ENCODE assay signal across 19 cellular contexts in the genomic region with DNA sequence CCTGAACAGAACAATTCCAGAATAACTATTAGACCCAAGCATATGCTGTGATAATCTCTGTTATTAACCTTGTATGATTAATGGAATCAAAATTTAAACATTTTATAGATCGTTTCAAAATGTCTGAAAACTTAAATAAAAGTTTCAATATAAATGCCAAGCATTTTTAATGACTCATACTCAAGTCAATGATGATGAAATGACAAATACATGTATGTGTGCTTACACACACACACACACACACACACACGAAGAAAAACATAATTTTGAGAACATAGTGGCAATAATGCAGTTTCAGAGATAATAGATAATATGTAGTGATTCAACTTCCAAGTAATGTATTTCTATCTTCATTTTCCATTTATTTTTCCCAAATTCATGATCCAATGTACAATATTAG.
DNase-seq lines count a peak whose midpoint lies in the region; ATAC-seq, FAIRE-seq and TF ChIP-seq lines count a peak whose summit lies in the region.
"Had no signal": no experiment of that assay in that cellular context is flagged by ENCODE, and none has a peak within 500 bp of the region (broad histone marks: within the 10 kb centered on the region; RNA-seq: fewer than 3 reads in every experiment).

No MANE protein-coding gene starts in this region.

- H2AFZ ChIP-seq in PC-9, result no peak overlapping the region

- no peak for DNase-seq in Calu3
- DNase-seq in PC-9, result peak in 1 of 2 experiments; percentile 39
- DNase-seq in bronchial epithelial cell (ENCODE audit: low read depth), result peak; percentile 61
- DNase-seq in foreskin keratinocyte, result peak in 1 of 2 donors; percentile 69
- DNase-seq in activated T-helper 1 cell treated with anti-CD3 and anti-CD28 coated beads, Interleukin-12 subunit alpha, Interleukin-12 subunit beta, Interleukin-2, Interleukin-4 antibody, amounts not matched to agents 30 ng/mL and 10 ng/mL and 1 ng/mL, durations not matched to agents 14 hours and 24 hours and 36 hours (ENCODE audit: low spot score), result no peak
- DNase-seq in KBM-7, result no peak
- DNase-seq in HUDEP-2 (lab: John Stamatoyannopoulos, UW; ENCODE audit: unreplicated experiment in 76 of 76), result no peak
- DNase-seq: AML-193; CD4-positive, CD25-positive, alpha-beta regulatory T cell; DMS79; NCI-H146; NCI-H226; NCI-H526 treated with DMSO at 0.1 percent for 48 hours; NK-92 treated with Interleukin-12 subunit alpha and Interleukin-12 subunit beta, amount 100 ng/mL, for 24 hours; OCI-M1; SK-N-SH had no signal

- peak overlapping the region; percentile 74 for H3K27ac Mint-ChIP-seq in Calu3 (ENCODE audit: unreplicated experiment)
- no peak overlapping the region for H3K27ac Mint-ChIP-seq in activated T-helper 1 cell treated with anti-CD3 and anti-CD28 coated beads, Interleukin-12 subunit alpha, Interleukin-12 subunit beta, Interleukin-2, Interleukin-4 antibody, amounts not matched to agents 30 ng/mL and 10 ng/mL and 1 ng/mL, durations not matched to agents 14 hours and 24 hours and 36 hours
- H3K27ac Mint-ChIP-seq: CD4-positive, CD25-positive, alpha-beta regulatory T cell had no signal

- TF ChIP-seq CTCF in Calu3 (IDR thresholded peaks at IDR 0.05; ENCODE audit: unreplicated experiment), result no peak
- TF ChIP-seq CTCF in PC-9 (conservative IDR thresholded peaks at IDR 0.05), result no peak
- TF ChIP-seq CTCF in bronchial epithelial cell (IDR thresholded peaks at IDR 0.05; ENCODE audit: insufficient read depth, low read length, severe bottlenecking), result no peak
- no peak for TF ChIP-seq CTCF in foreskin keratinocyte (conservative IDR thresholded peaks at IDR 0.05)

- H3K36me3 ChIP-seq in PC-9 (ENCODE audit: low read depth), result no peaks in the 10 kb centered on the region
- no peaks in the 10 kb centered on the region for H3K36me3 ChIP-seq in bronchial epithelial cell (ENCODE audit: control insufficient read depth, insufficient read depth, low read length)

- CTCF ChIA-PET in Calu3 (lab: Charles Lee), result no interaction called here
- CTCF ChIA-PET in PC-9 (lab: Charles Lee), result no interaction called here

- in situ Hi-C loops in KBM-7 (cut with MboI; ENCODE audit: low pct_unique_long_range_greater_than_20kb, low sequenced_read_pairs), result no loop called here

- peaks cover 12% of the 10 kb centered on the region for H3F3A ChIP-seq in PC-9 (ENCODE audit: insufficient read depth, low read depth)

- no peaks in the 10 kb centered on the region for H3K9me2 ChIP-seq in PC-9 (ENCODE audit: insufficient read depth)
- H3K9me2 ChIP-seq: SK-N-SH had no signal

- no TSS peak for BruUV-seq in Calu3 (replicated peaks; lab: Mats Ljungman, UMichigan)
- no TSS peak for BruUV-seq in PC-9 (replicated peaks; lab: Mats Ljungman, UMichigan)

- H3K27me3 ChIP-seq in PC-9 (ENCODE audit: insufficient read depth, low read depth) (no peaks in the 10 kb centered on the region), bronchial epithelial cell (ENCODE audit: control insufficient read depth, insufficient read depth, low read length) (no peaks in the 10 kb centered on the region), foreskin keratinocyte (no peaks in the 10 kb centered on the region)

- H3K79me2 ChIP-seq in PC-9 (ENCODE audit: low read depth), result no peaks in the 10 kb centered on the region

- H3K4me1 Mint-ChIP-seq in Calu3 (ENCODE audit: low read depth, unreplicated experiment), result peaks cover 7% of the 10 kb centered on the region
- H3K4me1 Mint-ChIP-seq in activated T-helper 1 cell treated with anti-CD3 and anti-CD28 coated beads, Interleukin-12 subunit alpha, Interleukin-12 subunit beta, Interleukin-2, Interleukin-4 antibody, amounts not matched to agents 30 ng/mL and 10 ng/mL and 1 ng/mL, durations not matched to agents 14 hours and 24 hours and 36 hours (ENCODE audit: low read depth), result no peaks in the 10 kb centered on the region
- H3K4me1 Mint-ChIP-seq: CD4-positive, CD25-positive, alpha-beta regulatory T cell had no signal

- no peaks in the 10 kb centered on the region for H4K20me1 ChIP-seq in PC-9 (ENCODE audit: insufficient read depth)

- H3K27ac ChIP-seq in PC-9 (peak overlapping the region; percentile 82), foreskin keratinocyte (no peak overlapping the region)

- ATAC-seq in foreskin keratinocyte (peak; percentile 8), GM21526 (IDR thresholded peaks at IDR 0.05; ENCODE audit: low FRiP score, unreplicated experiment) (no peak)

- no peak for FAIRE-seq in bronchial epithelial cell (lab: Jason Lieb, UNC)
- FAIRE-seq: G401.6, GM12892 had no signal

- no peaks in the 10 kb centered on the region for H3K9me3 Mint-ChIP-seq in Calu3 (ENCODE audit: low read depth, unreplicated experiment)
- peaks cover 28% of the 10 kb centered on the region for H3K9me3 Mint-ChIP-seq in activated T-helper 1 cell treated with anti-CD3 and anti-CD28 coated beads, Interleukin-12 subunit alpha, Interleukin-12 subunit beta, Interleukin-2, Interleukin-4 antibody, amounts not matched to agents 30 ng/mL and 10 ng/mL and 1 ng/mL, durations not matched to agents 14 hours and 24 hours and 36 hours

- no peaks in the 10 kb centered on the region for H3K27me3 Mint-ChIP-seq in Calu3 (ENCODE audit: unreplicated experiment)
- H3K27me3 Mint-ChIP-seq in activated T-helper 1 cell treated with anti-CD3 and anti-CD28 coated beads, Interleukin-12 subunit alpha, Interleukin-12 subunit beta, Interleukin-2, Interleukin-4 antibody, amounts not matched to agents 30 ng/mL and 10 ng/mL and 1 ng/mL, durations not matched to agents 14 hours and 24 hours and 36 hours (ENCODE audit: insufficient read depth), result no peaks in the 10 kb centered on the region
- H3K27me3 Mint-ChIP-seq: CD4-positive, CD25-positive, alpha-beta regulatory T cell had no signal

- H3K4me2 ChIP-seq in PC-9, result no peak overlapping the region
- H3K4me2 ChIP-seq: SK-N-SH had no signal

- intact Hi-C loops in Calu3 (cut with micrococcal nuclease; ENCODE audit: unreplicated experiment), result loop anchor here (5.0 kb wide), 1 partner anchor 94 kb away; no protein-coding TSS in a partner anchor
- intact Hi-C loops in PC-9 (cut with micrococcal nuclease; ENCODE audit: unreplicated experiment), result loop anchor here (10.0 kb wide), 1 partner anchor 113 kb away; no protein-coding TSS in a partner anchor
- intact Hi-C loops in activated T-helper 1 cell treated with anti-CD3 and anti-CD28 coated beads, Interleukin-12 subunit alpha, Interleukin-12 subunit beta, Interleukin-2, Interleukin-4 antibody, amounts not matched to agents 30 ng/mL and 10 ng/mL and 1 ng/mL, durations not matched to agents 14 hours and 24 hours and 36 hours (cut with micrococcal nuclease), result no loop called here

- POLR2A ChIA-PET in PC-9 (lab: Charles Lee; ENCODE audit: unreplicated experiment), result no interaction called here

- H3K4me3 ChIP-seq in PC-9 (no peak overlapping the region), bronchial epithelial cell (ENCODE audit: low read depth, low read length) (no peak overlapping the region)

- no peaks in the 10 kb centered on the region for H3K9me3 ChIP-seq in PC-9 (ENCODE audit: insufficient read depth, low read depth)
- H3K9me3 ChIP-seq: SK-N-SH had no signal

- no peaks in the 10 kb centered on the region for H3K36me3 Mint-ChIP-seq in Calu3 (ENCODE audit: insufficient read depth, unreplicated experiment)
- no peaks in the 10 kb centered on the region for H3K36me3 Mint-ChIP-seq in activated T-helper 1 cell treated with anti-CD3 and anti-CD28 coated beads, Interleukin-12 subunit alpha, Interleukin-12 subunit beta, Interleukin-2, Interleukin-4 antibody, amounts not matched to agents 30 ng/mL and 10 ng/mL and 1 ng/mL, durations not matched to agents 14 hours and 24 hours and 36 hours (ENCODE audit: low read depth)
- H3K36me3 Mint-ChIP-seq: CD4-positive, CD25-positive, alpha-beta regulatory T cell had no signal

- H3K4me1 ChIP-seq in PC-9 (replicated peaks; ENCODE audit: insufficient read depth), result peaks cover 13% of the 10 kb centered on the region
- peaks cover 29% of the 10 kb centered on the region for H3K4me1 ChIP-seq in foreskin keratinocyte

- no peak overlapping the region for H3K4me3 Mint-ChIP-seq in Calu3 (ENCODE audit: low read depth, unreplicated experiment)
- no peak overlapping the region for H3K4me3 Mint-ChIP-seq in activated T-helper 1 cell treated with anti-CD3 and anti-CD28 coated beads, Interleukin-12 subunit alpha, Interleukin-12 subunit beta, Interleukin-2, Interleukin-4 antibody, amounts not matched to agents 30 ng/mL and 10 ng/mL and 1 ng/mL, durations not matched to agents 14 hours and 24 hours and 36 hours
- H3K4me3 Mint-ChIP-seq: CD4-positive, CD25-positive, alpha-beta regulatory T cell had no signal
